ENCODE assay signal across 1 cellular context in the genomic region with DNA sequence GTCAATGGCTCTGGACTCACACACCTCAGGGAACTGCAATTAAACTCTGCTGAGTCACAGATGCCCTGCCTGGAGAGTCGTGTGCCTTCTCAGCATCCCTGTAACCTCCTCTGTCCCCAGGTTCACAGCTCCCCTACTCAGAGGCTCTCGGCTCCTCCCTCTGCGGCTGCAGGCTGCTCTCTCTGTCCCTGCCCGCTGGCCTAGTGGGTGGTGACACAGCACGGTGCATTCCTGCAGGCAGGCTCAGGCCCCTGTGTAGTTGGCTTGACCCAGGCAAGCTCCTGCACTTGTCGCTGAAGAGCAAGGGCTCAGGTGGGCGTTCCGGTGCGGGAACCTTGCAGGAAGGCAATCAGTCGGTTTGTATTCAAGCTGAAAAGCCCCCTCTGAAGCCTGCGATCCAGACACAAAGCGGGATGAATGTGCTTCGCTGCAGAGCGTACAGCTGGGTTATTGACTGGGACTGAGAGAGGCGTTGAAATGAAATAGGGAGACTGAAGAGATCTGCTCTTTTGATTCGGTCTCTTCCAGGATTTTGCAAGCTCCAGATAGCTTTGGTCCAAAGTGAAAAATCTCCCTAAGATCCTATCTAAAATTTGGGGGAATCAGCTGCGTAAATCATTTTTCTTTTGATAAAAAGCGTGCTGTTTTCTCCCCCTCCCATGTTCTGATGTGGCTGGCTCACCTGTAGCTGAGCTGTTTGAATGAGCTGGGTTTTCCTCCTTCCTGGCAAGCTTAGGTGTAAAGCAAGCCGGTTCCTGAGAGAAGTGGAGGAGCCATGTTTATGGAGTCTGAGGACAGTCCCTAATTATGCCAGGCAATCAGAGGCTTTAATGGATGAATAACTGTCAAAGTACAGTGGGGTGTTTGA.
TF ChIP-seq lines count a peak whose summit lies in the region.

No MANE protein-coding gene starts in this region.

TF ChIP-seq in HepG2, 621 proteins besides CTCF, POLR2A, EP300 and RAD21 (continued from another document and continues in another):
- TF ChIP-seq, protein P1, sequence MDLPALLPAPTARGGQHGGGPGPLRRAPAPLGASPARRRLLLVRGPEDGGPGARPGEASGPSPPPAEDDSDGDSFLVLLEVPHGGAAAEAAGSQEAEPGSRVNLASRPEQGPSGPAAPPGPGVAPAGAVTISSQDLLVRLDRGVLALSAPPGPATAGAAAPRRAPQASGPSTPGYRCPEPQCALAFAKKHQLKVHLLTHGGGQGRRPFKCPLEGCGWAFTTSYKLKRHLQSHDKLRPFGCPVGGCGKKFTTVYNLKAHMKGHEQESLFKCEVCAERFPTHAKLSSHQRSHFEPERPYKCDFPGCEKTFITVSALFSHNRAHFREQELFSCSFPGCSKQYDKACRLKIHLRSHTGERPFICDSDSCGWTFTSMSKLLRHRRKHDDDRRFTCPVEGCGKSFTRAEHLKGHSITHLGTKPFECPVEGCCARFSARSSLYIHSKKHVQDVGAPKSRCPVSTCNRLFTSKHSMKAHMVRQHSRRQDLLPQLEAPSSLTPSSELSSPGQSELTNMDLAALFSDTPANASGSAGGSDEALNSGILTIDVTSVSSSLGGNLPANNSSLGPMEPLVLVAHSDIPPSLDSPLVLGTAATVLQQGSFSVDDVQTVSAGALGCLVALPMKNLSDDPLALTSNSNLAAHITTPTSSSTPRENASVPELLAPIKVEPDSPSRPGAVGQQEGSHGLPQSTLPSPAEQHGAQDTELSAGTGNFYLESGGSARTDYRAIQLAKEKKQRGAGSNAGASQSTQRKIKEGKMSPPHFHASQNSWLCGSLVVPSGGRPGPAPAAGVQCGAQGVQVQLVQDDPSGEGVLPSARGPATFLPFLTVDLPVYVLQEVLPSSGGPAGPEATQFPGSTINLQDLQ (CRISPR knock-in tag; IDR thresholded peaks at IDR 0.05), result no peak
- TF ChIP-seq KMT2B (CRISPR knock-in tag; IDR thresholded peaks at IDR 0.05) (peak; percentile 78), ZFP90 (CRISPR knock-in tag; IDR thresholded peaks at IDR 0.05; ENCODE audit: borderline replicate concordance) (no peak), SIN3B (IDR thresholded peaks at IDR 0.05; ENCODE audit: low read length) (no peak), SIN3A (IDR thresholded peaks at IDR 0.05; ENCODE audit: borderline replicate concordance, low read depth, low read length) (no peak; the same call in 1 of the 2 replicates), CHD4 (IDR thresholded peaks at IDR 0.05; ENCODE audit: borderline replicate concordance, low read length) (no peak), RELA (CRISPR knock-in tag; IDR thresholded peaks at IDR 0.05) (no peak), SOX5 (CRISPR knock-in tag; IDR thresholded peaks at IDR 0.05; ENCODE audit: borderline replicate concordance) (peak; percentile 58; the same call in 1 of the 2 replicates), SP2 (CRISPR knock-in tag; IDR thresholded peaks at IDR 0.05) (no peak), ZNF17 (CRISPR knock-in tag; IDR thresholded peaks at IDR 0.05) (no peak), ERF (CRISPR knock-in tag; IDR thresholded peaks at IDR 0.05) (peak; percentile 36; the same call in 1 of the 2 replicates), ZNF879 (CRISPR knock-in tag; IDR thresholded peaks at IDR 0.05) (no peak), RCOR2 (CRISPR knock-in tag; IDR thresholded peaks at IDR 0.05) (peak; percentile 86; the same call in 1 of the 2 replicates), ZNF768 (CRISPR knock-in tag; IDR thresholded peaks at IDR 0.05) (peak; percentile 39; the same call in 1 of the 2 replicates), NR3C1 (CRISPR knock-in tag; IDR thresholded peaks at IDR 0.05) (no peak), ZFX (CRISPR knock-in tag; IDR thresholded peaks at IDR 0.05; ENCODE audit: low read depth) (peak; percentile 94), ZNF790 (CRISPR knock-in tag; IDR thresholded peaks at IDR 0.05; ENCODE audit: borderline replicate concordance) (0 out of 2 replicates have a peak, but pooled peaks have one; percentile 70), CCDC6 (CRISPR knock-in tag; IDR thresholded peaks at IDR 0.05) (peak; percentile 63), KDM1A (CRISPR knock-in tag; IDR thresholded peaks at IDR 0.05) (peak; percentile 68; the same call in 1 of the 2 replicates), RORA (CRISPR knock-in tag; IDR thresholded peaks at IDR 0.05) (no peak), ZNF674 (CRISPR knock-in tag; IDR thresholded peaks at IDR 0.05; ENCODE audit: low read depth) (no peak), GTF2F1 (IDR thresholded peaks at IDR 0.05; ENCODE audit: low read length) (no peak), FOXA1 (IDR thresholded peaks at IDR 0.05) (no peak), FOXA1 (CRISPR knock-in tag; IDR thresholded peaks at IDR 0.05) (peak; percentile 48), EEA1 (CRISPR knock-in tag; IDR thresholded peaks at IDR 0.05; ENCODE audit: borderline replicate concordance) (no peak), BHLHE40 (IDR thresholded peaks at IDR 0.05; ENCODE audit: low read length) (peak; percentile 55; the same call in 1 of the 2 replicates), EED (CRISPR knock-in tag; IDR thresholded peaks at IDR 0.05) (no peak), CBX2 (IDR thresholded peaks at IDR 0.05; ENCODE audit: low read depth, low read length) (no peak), CBX2 (CRISPR knock-in tag; IDR thresholded peaks at IDR 0.05; ENCODE audit: low read depth) (no peak), TGIF2 (CRISPR knock-in tag; IDR thresholded peaks at IDR 0.05) (peak; percentile 78), ZNF883 (CRISPR knock-in tag; IDR thresholded peaks at IDR 0.05; ENCODE audit: not compliant biosample characterization) (peak; percentile 75), PHF21A (CRISPR knock-in tag; IDR thresholded peaks at IDR 0.05) (peak; percentile 84), NFRKB (IDR thresholded peaks at IDR 0.05) (no peak), ZNF234 (CRISPR knock-in tag; conservative IDR thresholded peaks at IDR 0.05) (no peak), ZC3H4 (CRISPR knock-in tag; IDR thresholded peaks at IDR 0.05; ENCODE audit: borderline replicate concordance) (no peak), ZNF343 (CRISPR knock-in tag; IDR thresholded peaks at IDR 0.05) (no peak), KAT2B (IDR thresholded peaks at IDR 0.05; ENCODE audit: borderline replicate concordance, low read depth, low read length) (no peak), IRX3 (CRISPR knock-in tag; IDR thresholded peaks at IDR 0.05; ENCODE audit: borderline replicate concordance, low read depth) (no peak), PAWR (CRISPR knock-in tag; IDR thresholded peaks at IDR 0.05; ENCODE audit: borderline replicate concordance) (no peak), NFE2L2 (IDR thresholded peaks at IDR 0.05; ENCODE audit: low read length) (peak; percentile 85), ZNF720 (CRISPR knock-in tag; IDR thresholded peaks at IDR 0.05) (no peak), ZFP62 (CRISPR knock-in tag; IDR thresholded peaks at IDR 0.05) (no peak), ZNF569 (CRISPR knock-in tag; IDR thresholded peaks at IDR 0.05; ENCODE audit: borderline replicate concordance) (no peak), ZNF564 (CRISPR knock-in tag; IDR thresholded peaks at IDR 0.05) (peak; percentile 48; the same call in 1 of the 2 replicates), ZNF549 (CRISPR knock-in tag; IDR thresholded peaks at IDR 0.05) (no peak), HOXA9 (CRISPR knock-in tag; IDR thresholded peaks at IDR 0.05; ENCODE audit: borderline replicate concordance) (no peak), NCOR1 (IDR thresholded peaks at IDR 0.05; ENCODE audit: borderline replicate concordance, low read length) (no peak; the same call in 1 of the 2 replicates), BORCS8-MEF2B (CRISPR knock-in tag; IDR thresholded peaks at IDR 0.05) (peak; percentile 89), NR1H2 (CRISPR knock-in tag; IDR thresholded peaks at IDR 0.05; ENCODE audit: borderline replicate concordance, low read depth) (no peak), RAD51 (IDR thresholded peaks at IDR 0.05; ENCODE audit: borderline replicate concordance) (no peak), HMGA1 (CRISPR knock-in tag; conservative IDR thresholded peaks at IDR 0.05) (no peak)
- TF ChIP-seq, protein P2, sequence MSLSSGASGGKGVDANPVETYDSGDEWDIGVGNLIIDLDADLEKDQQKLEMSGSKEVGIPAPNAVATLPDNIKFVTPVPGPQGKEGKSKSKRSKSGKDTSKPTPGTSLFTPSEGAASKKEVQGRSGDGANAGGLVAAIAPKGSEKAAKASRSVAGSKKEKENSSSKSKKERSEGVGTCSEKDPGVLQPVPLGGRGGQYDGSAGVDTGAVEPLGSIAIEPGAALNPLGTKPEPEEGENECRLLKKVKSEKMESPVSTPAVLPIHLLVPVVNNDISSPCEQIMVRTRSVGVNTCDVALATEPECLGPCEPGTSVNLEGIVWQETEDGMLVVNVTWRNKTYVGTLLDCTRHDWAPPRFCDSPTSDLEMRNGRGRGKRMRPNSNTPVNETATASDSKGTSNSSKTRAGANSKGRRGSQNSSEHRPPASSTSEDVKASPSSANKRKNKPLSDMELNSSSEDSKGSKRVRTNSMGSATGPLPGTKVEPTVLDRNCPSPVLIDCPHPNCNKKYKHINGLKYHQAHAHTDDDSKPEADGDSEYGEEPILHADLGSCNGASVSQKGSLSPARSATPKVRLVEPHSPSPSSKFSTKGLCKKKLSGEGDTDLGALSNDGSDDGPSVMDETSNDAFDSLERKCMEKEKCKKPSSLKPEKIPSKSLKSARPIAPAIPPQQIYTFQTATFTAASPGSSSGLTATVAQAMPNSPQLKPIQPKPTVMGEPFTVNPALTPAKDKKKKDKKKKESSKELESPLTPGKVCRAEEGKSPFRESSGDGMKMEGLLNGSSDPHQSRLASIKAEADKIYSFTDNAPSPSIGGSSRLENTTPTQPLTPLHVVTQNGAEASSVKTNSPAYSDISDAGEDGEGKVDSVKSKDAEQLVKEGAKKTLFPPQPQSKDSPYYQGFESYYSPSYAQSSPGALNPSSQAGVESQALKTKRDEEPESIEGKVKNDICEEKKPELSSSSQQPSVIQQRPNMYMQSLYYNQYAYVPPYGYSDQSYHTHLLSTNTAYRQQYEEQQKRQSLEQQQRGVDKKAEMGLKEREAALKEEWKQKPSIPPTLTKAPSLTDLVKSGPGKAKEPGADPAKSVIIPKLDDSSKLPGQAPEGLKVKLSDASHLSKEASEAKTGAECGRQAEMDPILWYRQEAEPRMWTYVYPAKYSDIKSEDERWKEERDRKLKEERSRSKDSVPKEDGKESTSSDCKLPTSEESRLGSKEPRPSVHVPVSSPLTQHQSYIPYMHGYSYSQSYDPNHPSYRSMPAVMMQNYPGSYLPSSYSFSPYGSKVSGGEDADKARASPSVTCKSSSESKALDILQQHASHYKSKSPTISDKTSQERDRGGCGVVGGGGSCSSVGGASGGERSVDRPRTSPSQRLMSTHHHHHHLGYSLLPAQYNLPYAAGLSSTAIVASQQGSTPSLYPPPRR (CRISPR knock-in tag; IDR thresholded peaks at IDR 0.05; ENCODE audit: borderline replicate concordance), result peak; percentile 84; the same call in 1 of the 2 replicates
- TF ChIP-seq, protein P3, sequence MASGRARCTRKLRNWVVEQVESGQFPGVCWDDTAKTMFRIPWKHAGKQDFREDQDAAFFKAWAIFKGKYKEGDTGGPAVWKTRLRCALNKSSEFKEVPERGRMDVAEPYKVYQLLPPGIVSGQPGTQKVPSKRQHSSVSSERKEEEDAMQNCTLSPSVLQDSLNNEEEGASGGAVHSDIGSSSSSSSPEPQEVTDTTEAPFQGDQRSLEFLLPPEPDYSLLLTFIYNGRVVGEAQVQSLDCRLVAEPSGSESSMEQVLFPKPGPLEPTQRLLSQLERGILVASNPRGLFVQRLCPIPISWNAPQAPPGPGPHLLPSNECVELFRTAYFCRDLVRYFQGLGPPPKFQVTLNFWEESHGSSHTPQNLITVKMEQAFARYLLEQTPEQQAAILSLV (CRISPR knock-in tag; IDR thresholded peaks at IDR 0.05; ENCODE audit: borderline replicate concordance), result no peak; the same call in 1 of the 2 replicates
- TF ChIP-seq, protein P4, sequence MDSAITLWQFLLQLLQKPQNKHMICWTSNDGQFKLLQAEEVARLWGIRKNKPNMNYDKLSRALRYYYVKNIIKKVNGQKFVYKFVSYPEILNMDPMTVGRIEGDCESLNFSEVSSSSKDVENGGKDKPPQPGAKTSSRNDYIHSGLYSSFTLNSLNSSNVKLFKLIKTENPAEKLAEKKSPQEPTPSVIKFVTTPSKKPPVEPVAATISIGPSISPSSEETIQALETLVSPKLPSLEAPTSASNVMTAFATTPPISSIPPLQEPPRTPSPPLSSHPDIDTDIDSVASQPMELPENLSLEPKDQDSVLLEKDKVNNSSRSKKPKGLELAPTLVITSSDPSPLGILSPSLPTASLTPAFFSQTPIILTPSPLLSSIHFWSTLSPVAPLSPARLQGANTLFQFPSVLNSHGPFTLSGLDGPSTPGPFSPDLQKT (CRISPR knock-in tag; IDR thresholded peaks at IDR 0.05; ENCODE audit: borderline replicate concordance), result no peak
- TF ChIP-seq, protein P5, sequence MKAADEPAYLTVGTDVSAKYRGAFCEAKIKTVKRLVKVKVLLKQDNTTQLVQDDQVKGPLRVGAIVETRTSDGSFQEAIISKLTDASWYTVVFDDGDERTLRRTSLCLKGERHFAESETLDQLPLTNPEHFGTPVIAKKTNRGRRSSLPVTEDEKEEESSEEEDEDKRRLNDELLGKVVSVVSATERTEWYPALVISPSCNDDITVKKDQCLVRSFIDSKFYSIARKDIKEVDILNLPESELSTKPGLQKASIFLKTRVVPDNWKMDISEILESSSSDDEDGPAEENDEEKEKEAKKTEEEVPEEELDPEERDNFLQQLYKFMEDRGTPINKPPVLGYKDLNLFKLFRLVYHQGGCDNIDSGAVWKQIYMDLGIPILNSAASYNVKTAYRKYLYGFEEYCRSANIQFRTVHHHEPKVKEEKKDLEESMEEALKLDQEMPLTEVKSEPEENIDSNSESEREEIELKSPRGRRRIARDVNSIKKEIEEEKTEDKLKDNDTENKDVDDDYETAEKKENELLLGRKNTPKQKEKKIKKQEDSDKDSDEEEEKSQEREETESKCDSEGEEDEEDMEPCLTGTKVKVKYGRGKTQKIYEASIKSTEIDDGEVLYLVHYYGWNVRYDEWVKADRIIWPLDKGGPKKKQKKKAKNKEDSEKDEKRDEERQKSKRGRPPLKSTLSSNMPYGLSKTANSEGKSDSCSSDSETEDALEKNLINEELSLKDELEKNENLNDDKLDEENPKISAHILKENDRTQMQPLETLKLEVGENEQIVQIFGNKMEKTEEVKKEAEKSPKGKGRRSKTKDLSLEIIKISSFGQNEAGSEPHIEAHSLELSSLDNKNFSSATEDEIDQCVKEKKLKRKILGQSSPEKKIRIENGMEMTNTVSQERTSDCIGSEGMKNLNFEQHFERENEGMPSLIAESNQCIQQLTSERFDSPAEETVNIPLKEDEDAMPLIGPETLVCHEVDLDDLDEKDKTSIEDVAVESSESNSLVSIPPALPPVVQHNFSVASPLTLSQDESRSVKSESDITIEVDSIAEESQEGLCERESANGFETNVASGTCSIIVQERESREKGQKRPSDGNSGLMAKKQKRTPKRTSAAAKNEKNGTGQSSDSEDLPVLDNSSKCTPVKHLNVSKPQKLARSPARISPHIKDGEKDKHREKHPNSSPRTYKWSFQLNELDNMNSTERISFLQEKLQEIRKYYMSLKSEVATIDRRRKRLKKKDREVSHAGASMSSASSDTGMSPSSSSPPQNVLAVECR (CRISPR knock-in tag; IDR thresholded peaks at IDR 0.05; ENCODE audit: borderline replicate concordance), result peak; percentile 79
- TF ChIP-seq, protein P6, sequence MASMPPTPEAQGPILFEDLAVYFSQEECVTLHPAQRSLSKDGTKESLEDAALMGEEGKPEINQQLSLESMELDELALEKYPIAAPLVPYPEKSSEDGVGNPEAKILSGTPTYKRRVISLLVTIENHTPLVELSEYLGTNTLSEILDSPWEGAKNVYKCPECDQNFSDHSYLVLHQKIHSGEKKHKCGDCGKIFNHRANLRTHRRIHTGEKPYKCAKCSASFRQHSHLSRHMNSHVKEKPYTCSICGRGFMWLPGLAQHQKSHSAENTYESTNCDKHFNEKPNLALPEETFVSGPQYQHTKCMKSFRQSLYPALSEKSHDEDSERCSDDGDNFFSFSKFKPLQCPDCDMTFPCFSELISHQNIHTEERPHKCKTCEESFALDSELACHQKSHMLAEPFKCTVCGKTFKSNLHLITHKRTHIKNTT (CRISPR knock-in tag; IDR thresholded peaks at IDR 0.05), result no peak
